ENCODE assay signal across 38 cellular contexts in genomic region chr19:53082929-53083328, GRCh38. TPM values are rescaled to one million over a fixed set of nuclear protein-coding genes. Genes with fewer than 3 reads are reported as not detected.
"Had no signal": no experiment of that assay in that cellular context is flagged by ENCODE, and none has a peak within 500 bp of the region (broad histone marks: within the 10 kb centered on the region; RNA-seq: fewer than 3 reads in every experiment).

No MANE protein-coding gene starts in this region.

- H3K4me3 ChIP-seq: MG63 had no signal

- H3K27me3 ChIP-seq: MG63 had no signal

- DNase-seq: Karpas-422, Kasumi-1, MG63, MM.1S, MV-4-11, NCI-H1048, NCI-H1092, NCI-H1092 treated with DMSO at 0.1 percent for 48 hours, NCI-H1105, NCI-H1105 treated with DMSO at 0.1 percent for 48 hours, NCI-H1417, NCI-H1417 treated with DMSO at 0.1 percent for 48 hours, NCI-H1436, NCI-H1436 treated with DMSO at 0.1 percent for 48 hours, NCI-H146, NCI-H1694, NCI-H1694 treated with DMSO at 0.1 percent for 48 hours, NCI-H187, NCI-H187 treated with DMSO at 0.1 percent for 48 hours, NCI-H1930, NCI-H2029, NCI-H2029 treated with DMSO at 0.1 percent for 48 hours, NCI-H2081, NCI-H2081 treated with DMSO at 0.1 percent for 48 hours, NCI-H2107, NCI-H2171, NCI-H2171 treated with DMSO at 0.1 percent for 48 hours, NCI-H2227 treated with DMSO at 0.1 percent for 48 hours, NCI-H226, NCI-H345, NCI-H446, NCI-H446 treated with DMSO at 0.1 percent for 48 hours, NCI-H510A, NCI-H510A treated with DMSO at 0.1 percent for 48 hours had no signal

RNA-seq across cellular contexts. Expression of gene ERVV-2, which starts 38.4 kb away (rescaled TPM):
- total RNA-seq: LHCN-M2, M059J, MCF 10A, NCI-H460 had no signal

RNA-seq across cellular contexts. Expression of gene ZNF415, which starts 49.8 kb away (rescaled TPM):
- total RNA-seq: MCF 10A, NCI-H460 had no signal
